1 cellular context compared by ENCODE assay signal in the genomic region with DNA sequence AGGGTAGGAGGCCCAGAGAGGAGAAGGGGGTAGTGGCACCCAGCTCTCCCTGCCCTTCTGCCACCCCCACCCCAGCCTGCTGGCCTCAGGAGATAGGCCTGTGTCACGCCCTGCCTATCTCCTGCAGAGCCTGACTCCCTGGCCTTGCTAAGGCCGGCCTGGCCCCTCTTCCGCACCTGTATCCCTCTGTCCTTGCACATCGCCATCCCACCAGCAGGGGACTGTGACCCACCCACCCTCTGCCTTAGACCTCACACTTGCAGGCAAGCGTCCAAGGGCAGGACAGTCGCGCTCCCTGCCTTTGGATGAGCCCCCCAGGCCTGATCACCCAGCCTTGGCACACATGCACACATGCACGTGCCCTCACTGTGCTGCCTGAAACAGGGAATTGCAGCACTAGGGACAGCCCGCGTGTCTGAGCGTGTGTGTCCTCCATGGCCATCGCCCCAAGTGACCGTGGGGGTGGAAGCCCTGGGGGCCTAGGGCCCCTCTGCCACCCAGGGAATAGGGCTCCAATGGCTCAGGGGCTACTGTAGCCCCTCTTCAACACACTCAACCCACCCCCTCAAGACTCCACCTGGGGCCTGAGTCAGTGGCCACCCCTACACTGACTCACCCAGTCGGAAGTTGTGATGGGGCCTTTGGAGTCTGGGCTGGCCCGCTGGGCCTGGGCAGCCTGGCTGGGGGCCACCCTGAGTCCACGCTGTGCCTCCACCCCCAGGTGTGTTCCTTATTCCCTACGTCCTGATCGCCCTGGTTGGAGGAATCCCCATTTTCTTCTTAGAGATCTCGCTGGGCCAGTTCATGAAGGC.
TF ChIP-seq lines count a peak whose summit lies in the region.

No MANE protein-coding gene starts in this region.

TF ChIP-seq in HepG2, 621 proteins besides CTCF, POLR2A, EP300 and RAD21 (continues in another document):
- TF ChIP-seq RBFOX2 (IDR thresholded peaks at IDR 0.05; ENCODE audit: low read depth, low read length) = peak; percentile 69
- no peak for TF ChIP-seq AHR (CRISPR knock-in tag; IDR thresholded peaks at IDR 0.05)
- no peak for TF ChIP-seq ZFP36L1 (CRISPR knock-in tag; IDR thresholded peaks at IDR 0.05)
- no peak for TF ChIP-seq ZNF720 (CRISPR knock-in tag; IDR thresholded peaks at IDR 0.05)
- TF ChIP-seq, protein P1, sequence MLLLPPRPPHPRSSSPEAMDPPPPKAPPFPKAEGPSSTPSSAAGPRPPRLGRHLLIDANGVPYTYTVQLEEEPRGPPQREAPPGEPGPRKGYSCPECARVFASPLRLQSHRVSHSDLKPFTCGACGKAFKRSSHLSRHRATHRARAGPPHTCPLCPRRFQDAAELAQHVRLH (CRISPR knock-in tag; IDR thresholded peaks at IDR 0.05; ENCODE audit: borderline replicate concordance, low read depth) = no peak
- TF ChIP-seq AGO2 (optimal IDR thresholded peaks at IDR 0.05; ENCODE audit: low read depth, low read length) = peak; percentile 29
- TF ChIP-seq MZF1 (CRISPR knock-in tag; IDR thresholded peaks at IDR 0.05; ENCODE audit: borderline replicate concordance) = no peak
- TF ChIP-seq, protein P2, sequence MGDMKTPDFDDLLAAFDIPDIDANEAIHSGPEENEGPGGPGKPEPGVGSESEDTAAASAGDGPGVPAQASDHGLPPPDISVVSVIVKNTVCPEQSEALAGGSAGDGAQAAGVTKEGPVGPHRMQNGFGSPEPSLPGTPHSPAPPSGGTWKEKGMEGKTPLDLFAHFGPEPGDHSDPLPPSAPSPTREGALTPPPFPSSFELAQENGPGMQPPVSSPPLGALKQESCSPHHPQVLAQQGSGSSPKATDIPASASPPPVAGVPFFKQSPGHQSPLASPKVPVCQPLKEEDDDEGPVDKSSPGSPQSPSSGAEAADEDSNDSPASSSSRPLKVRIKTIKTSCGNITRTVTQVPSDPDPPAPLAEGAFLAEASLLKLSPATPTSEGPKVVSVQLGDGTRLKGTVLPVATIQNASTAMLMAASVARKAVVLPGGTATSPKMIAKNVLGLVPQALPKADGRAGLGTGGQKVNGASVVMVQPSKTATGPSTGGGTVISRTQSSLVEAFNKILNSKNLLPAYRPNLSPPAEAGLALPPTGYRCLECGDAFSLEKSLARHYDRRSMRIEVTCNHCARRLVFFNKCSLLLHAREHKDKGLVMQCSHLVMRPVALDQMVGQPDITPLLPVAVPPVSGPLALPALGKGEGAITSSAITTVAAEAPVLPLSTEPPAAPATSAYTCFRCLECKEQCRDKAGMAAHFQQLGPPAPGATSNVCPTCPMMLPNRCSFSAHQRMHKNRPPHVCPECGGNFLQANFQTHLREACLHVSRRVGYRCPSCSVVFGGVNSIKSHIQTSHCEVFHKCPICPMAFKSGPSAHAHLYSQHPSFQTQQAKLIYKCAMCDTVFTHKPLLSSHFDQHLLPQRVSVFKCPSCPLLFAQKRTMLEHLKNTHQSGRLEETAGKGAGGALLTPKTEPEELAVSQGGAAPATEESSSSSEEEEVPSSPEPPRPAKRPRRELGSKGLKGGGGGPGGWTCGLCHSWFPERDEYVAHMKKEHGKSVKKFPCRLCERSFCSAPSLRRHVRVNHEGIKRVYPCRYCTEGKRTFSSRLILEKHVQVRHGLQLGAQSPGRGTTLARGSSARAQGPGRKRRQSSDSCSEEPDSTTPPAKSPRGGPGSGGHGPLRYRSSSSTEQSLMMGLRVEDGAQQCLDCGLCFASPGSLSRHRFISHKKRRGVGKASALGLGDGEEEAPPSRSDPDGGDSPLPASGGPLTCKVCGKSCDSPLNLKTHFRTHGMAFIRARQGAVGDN (CRISPR knock-in tag; IDR thresholded peaks at IDR 0.05) = peak; percentile 26; the same call in 1 of the 2 replicates
- TF ChIP-seq MAX (IDR thresholded peaks at IDR 0.05) = peak; percentile 16; the same call in 1 of the 2 replicates
- TF ChIP-seq FOXM1 (CRISPR knock-in tag; IDR thresholded peaks at IDR 0.05) = no peak
- TF ChIP-seq SMARCC2 (IDR thresholded peaks at IDR 0.05) = no peak
- TF ChIP-seq GRHL1 (CRISPR knock-in tag; conservative IDR thresholded peaks at IDR 0.05) = no peak
- no peak for TF ChIP-seq CSRNP2 (CRISPR knock-in tag; conservative IDR thresholded peaks at IDR 0.05; ENCODE audit: low read depth)
- TF ChIP-seq, protein P3, sequence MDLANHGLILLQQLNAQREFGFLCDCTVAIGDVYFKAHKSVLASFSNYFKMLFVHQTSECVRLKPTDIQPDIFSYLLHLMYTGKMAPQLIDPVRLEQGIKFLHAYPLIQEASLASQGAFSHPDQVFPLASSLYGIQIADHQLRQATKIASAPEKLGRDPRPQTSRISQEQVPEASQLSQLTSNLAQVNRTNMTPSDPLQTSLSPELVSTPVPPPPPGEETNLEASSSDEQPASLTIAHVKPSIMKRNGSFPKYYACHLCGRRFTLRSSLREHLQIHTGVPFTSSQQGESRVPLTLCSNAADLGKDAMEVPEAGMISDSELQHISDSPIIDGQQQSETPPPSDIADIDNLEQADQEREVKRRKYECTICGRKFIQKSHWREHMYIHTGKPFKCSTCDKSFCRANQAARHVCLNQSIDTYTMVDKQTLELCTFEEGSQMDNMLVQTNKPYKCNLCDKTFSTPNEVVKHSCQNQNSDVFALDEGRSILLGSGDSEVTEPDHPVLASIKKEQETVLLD (CRISPR knock-in tag; IDR thresholded peaks at IDR 0.05; ENCODE audit: low read depth) = no peak
- TF ChIP-seq XRCC5 (optimal IDR thresholded peaks at IDR 0.05; ENCODE audit: low read length) = no peak
- no peak for TF ChIP-seq GTF3A (CRISPR knock-in tag; conservative IDR thresholded peaks at IDR 0.05)
- no peak for TF ChIP-seq NFIC (IDR thresholded peaks at IDR 0.05; ENCODE audit: low read length)
- TF ChIP-seq ZNF644 (CRISPR knock-in tag; IDR thresholded peaks at IDR 0.05; ENCODE audit: low read depth) = no peak
- no peak for TF ChIP-seq CREBL2 (CRISPR knock-in tag; IDR thresholded peaks at IDR 0.05; ENCODE audit: borderline replicate concordance)
- peak; percentile 96 for TF ChIP-seq AGO1 (IDR thresholded peaks at IDR 0.05; ENCODE audit: low read depth, low read length, poor library complexity, severe bottlenecking)
- peak; percentile 17; the same call in 1 of the 2 replicates for TF ChIP-seq POLR2AphosphoS5 (IDR thresholded peaks at IDR 0.05; ENCODE audit: low read depth, low read length)
- TF ChIP-seq HNF1B (CRISPR knock-in tag; IDR thresholded peaks at IDR 0.05) = 0 out of 2 replicates have a peak, but pooled peaks have one; percentile 12
- 0 out of 2 replicates have a peak, but pooled peaks have one; percentile 7 for TF ChIP-seq ZBTB33 (CRISPR knock-in tag; IDR thresholded peaks at IDR 0.05)
- no peak for TF ChIP-seq EED (CRISPR knock-in tag; IDR thresholded peaks at IDR 0.05)
- TF ChIP-seq HNRNPL (IDR thresholded peaks at IDR 0.05; ENCODE audit: low read depth, low read length) = peak; percentile 57; the same call in 1 of the 2 replicates
- TF ChIP-seq ZMYM2 (CRISPR knock-in tag; IDR thresholded peaks at IDR 0.05) = no peak
- TF ChIP-seq ZC3H4 (CRISPR knock-in tag; IDR thresholded peaks at IDR 0.05; ENCODE audit: borderline replicate concordance) = no peak
- TF ChIP-seq ZC3H13 (CRISPR knock-in tag; IDR thresholded peaks at IDR 0.05) = peak; percentile 80
- 0 out of 2 replicates have a peak, but pooled peaks have one; percentile 25 for TF ChIP-seq ZSCAN21 (CRISPR knock-in tag; IDR thresholded peaks at IDR 0.05; ENCODE audit: borderline replicate concordance)
- TF ChIP-seq ARID4A (CRISPR knock-in tag; IDR thresholded peaks at IDR 0.05; ENCODE audit: borderline replicate concordance) = peak; percentile 32; the same call in 1 of the 2 replicates
- 0 out of 2 replicates have a peak, but pooled peaks have one; percentile 31 for TF ChIP-seq ZNF501 (CRISPR knock-in tag; IDR thresholded peaks at IDR 0.05)
- TF ChIP-seq ZNF841 (CRISPR knock-in tag; IDR thresholded peaks at IDR 0.05; ENCODE audit: borderline replicate concordance) = no peak
- TF ChIP-seq ZSCAN25 (CRISPR knock-in tag; IDR thresholded peaks at IDR 0.05) = no peak
